ENCODE assay signal across 21 cellular contexts in genomic region chr9:118058227-118058626, GRCh38.
"Had no signal": no experiment of that assay in that cellular context is flagged by ENCODE, and none has a peak within 500 bp of the region (broad histone marks: within the 10 kb centered on the region; RNA-seq: fewer than 3 reads in every experiment).

No MANE protein-coding gene starts in this region.

- DNase-seq: activated B cell treated with CpG ODN at 0.5 μM for 24 hours; activated CD4-positive, alpha-beta T cell treated with anti-CD3 and anti-CD28 coated beads for 36 hours; activated CD4-positive, alpha-beta T cell treated with anti-CD3 and anti-CD28 coated beads, Interleukin-2, amount 50 U/mL, for 4 hours; activated naive CD4-positive, alpha-beta T cell; activated T-cell treated with anti-CD3 and anti-CD28 coated beads for 4 hours; activated T-cell treated with anti-CD3 and anti-CD28 coated beads, Interleukin-2, amount 50 U/mL, for 72 hours; central memory CD4-positive, alpha-beta T cell; islet precursor cell; left ventricle myocardium inferior; mesendoderm; natural killer cell; stimulated activated CD4-positive, alpha-beta T cell treated with anti-CD3 and anti-CD28 coated beads, Interleukin-1b, Interleukin-23, amount 100 ng/mL, for 48 hours; stimulated activated CD4-positive, alpha-beta T cell treated with anti-CD3 and anti-CD28 coated beads, Interleukin-4, amount 100 ng/mL, for 4 hours; stimulated activated naive B cell treated with anti-CD40 and anti-IgM and Interleukin-4, amounts not matched to agents 10 μg/mL and 1 μg/mL and 100 μg/mL, for 72 hours; stomach; thyroid gland; upper lobe of left lung had no signal

- H3K27ac ChIP-seq: breast epithelium, gastroesophageal sphincter, hepatocyte, left ventricle myocardium inferior, right atrium auricular region, stomach, thyroid gland, upper lobe of left lung had no signal
